14 cellular contexts compared by ENCODE assay signal in the genomic region with DNA sequence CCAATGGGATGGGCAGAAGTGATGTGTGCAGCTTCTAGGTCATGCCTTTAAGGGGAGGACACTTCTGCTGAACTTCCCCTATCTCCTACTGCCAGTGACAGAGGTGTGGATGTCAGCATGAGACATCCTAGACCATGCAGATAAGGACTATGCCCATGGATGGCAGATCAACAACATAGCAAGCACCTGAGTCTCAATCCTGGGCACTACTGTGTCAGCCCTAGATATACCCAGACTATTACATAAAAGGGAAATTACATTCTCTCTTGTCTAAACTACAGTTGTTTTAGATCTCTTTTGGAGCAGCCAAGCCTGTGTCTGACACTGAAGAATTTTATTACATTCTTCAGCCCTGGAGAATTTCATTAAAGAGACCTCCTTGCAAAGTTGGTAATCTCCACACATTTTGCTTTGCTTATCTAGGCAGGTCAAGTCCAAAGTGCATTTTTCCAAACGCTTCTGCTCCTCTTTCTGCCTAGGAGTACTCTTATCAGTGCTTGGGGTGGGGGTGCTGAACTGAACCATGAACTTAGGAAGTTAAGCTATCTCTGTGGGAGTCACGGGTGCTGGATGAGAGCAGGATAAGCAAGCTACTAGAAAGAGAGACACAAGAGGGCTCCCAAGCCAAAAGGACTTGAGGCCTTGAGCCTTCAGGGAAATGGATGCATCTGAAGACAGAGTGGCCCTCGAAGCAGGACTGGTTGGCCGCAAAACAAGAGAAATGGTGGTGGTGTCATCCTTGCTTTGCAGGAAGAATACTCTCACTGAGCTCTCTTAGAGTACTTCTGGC.
"Had no signal": no experiment of that assay in that cellular context is flagged by ENCODE, and none has a peak within 500 bp of the region (broad histone marks: within the 10 kb centered on the region; RNA-seq: fewer than 3 reads in every experiment).

No MANE protein-coding gene starts in this region.

- H3K27ac Mint-ChIP-seq: activated naive CD8-positive, alpha-beta T cell treated with anti-CD3 and anti-CD28 coated beads, Interleukin-2, amount 50 U/mL, for 24 hours; memory B cell; natural killer cell; stimulated activated memory B cell treated with anti-CD40 and anti-IgM and Interleukin-4, amounts not matched to agents 10 μg/mL and 1 μg/mL and 100 μg/mL, for 72 hours had no signal

- H3K36me3 ChIP-seq: ascending aorta, left ventricle myocardium inferior, transverse colon had no signal

- H3K9me3 Mint-ChIP-seq: activated naive CD8-positive, alpha-beta T cell treated with anti-CD3 and anti-CD28 coated beads, Interleukin-2, amount 50 U/mL, for 24 hours; natural killer cell had no signal

- H3K4me1 ChIP-seq: ascending aorta, left ventricle myocardium inferior had no signal

- H3K27ac ChIP-seq: ascending aorta, dorsolateral prefrontal cortex, left ventricle myocardium inferior, transverse colon had no signal

- H3K9me3 ChIP-seq: ascending aorta, left ventricle myocardium inferior, transverse colon had no signal

- H3K27me3 ChIP-seq: ascending aorta, dorsolateral prefrontal cortex, transverse colon had no signal

- ATAC-seq: activated CD4-positive, CD25-positive, alpha-beta regulatory T cell treated with anti-CD3 and anti-CD28 coated beads, Interleukin-2, amount 50 U/mL, for 24 hours; activated naive CD8-positive, alpha-beta T cell treated with anti-CD3 and anti-CD28 coated beads, Interleukin-2, amount 50 U/mL, for 24 hours; natural killer cell; stimulated activated memory B cell treated with anti-CD40 and anti-IgM and Interleukin-4, amounts not matched to agents 10 μg/mL and 1 μg/mL and 100 μg/mL, for 72 hours had no signal

- H3K4me1 Mint-ChIP-seq: activated naive CD8-positive, alpha-beta T cell treated with anti-CD3 and anti-CD28 coated beads, Interleukin-2, amount 50 U/mL, for 24 hours; memory B cell; natural killer cell; stimulated activated memory B cell treated with anti-CD40 and anti-IgM and Interleukin-4, amounts not matched to agents 10 μg/mL and 1 μg/mL and 100 μg/mL, for 72 hours had no signal

- H3K4me3 Mint-ChIP-seq: activated naive CD8-positive, alpha-beta T cell treated with anti-CD3 and anti-CD28 coated beads, Interleukin-2, amount 50 U/mL, for 24 hours; memory B cell; natural killer cell; stimulated activated memory B cell treated with anti-CD40 and anti-IgM and Interleukin-4, amounts not matched to agents 10 μg/mL and 1 μg/mL and 100 μg/mL, for 72 hours had no signal

- DNase-seq: activated CD4-positive, alpha-beta T cell treated with anti-CD3 and anti-CD28 coated beads, Interleukin-2, amount 50 U/mL, for 1 hour; activated CD8-positive, alpha-beta memory T cell treated with anti-CD3 and anti-CD28 coated beads for 24 hours; activated naive CD4-positive, alpha-beta T cell treated with Interleukin-2 at 50 U/mL for 16 hours; activated naive CD8-positive, alpha-beta T cell treated with anti-CD3 and anti-CD28 coated beads, Interleukin-2, amount 50 U/mL, for 24 hours; dorsolateral prefrontal cortex; left ventricle myocardium inferior; natural killer cell; stimulated activated CD4-positive, alpha-beta T cell treated with anti-CD3 and anti-CD28 coated beads, Interleukin-2, amount 100 ng/mL, for 48 hours; substantia nigra; transverse colon had no signal

- H3K4me3 ChIP-seq: ascending aorta, dorsolateral prefrontal cortex, left ventricle myocardium inferior, transverse colon had no signal

- H3K36me3 Mint-ChIP-seq: natural killer cell; stimulated activated memory B cell treated with anti-CD40 and anti-IgM and Interleukin-4, amounts not matched to agents 10 μg/mL and 1 μg/mL and 100 μg/mL, for 72 hours had no signal
